14 cellular contexts compared by ENCODE assay signal in genomic region chr3:184399410-184399809, GRCh38. TPM values are rescaled to one million over a fixed set of nuclear protein-coding genes. Genes with fewer than 3 reads are reported as not detected.
DNase-seq lines count a peak whose midpoint lies in the region; ATAC-seq and TF ChIP-seq lines count a peak whose summit lies in the region.
"Had no signal": no experiment of that assay in that cellular context is flagged by ENCODE, and none has a peak within 500 bp of the region (broad histone marks: within the 10 kb centered on the region; RNA-seq: fewer than 3 reads in every experiment).

No MANE protein-coding gene starts in this region.

- H3K4me3 ChIP-seq in AG10803 (ENCODE audit: low read length) (no peak overlapping the region), HUES64 (ENCODE audit: low read length) (0 out of 2 replicates have a peak overlapping the region, but pooled peaks have one; percentile 25), epithelial cell of esophagus (ENCODE audit: low read length) (no peak overlapping the region), mucosa of descending colon (no peak overlapping the region)
- H3K4me3 ChIP-seq: psoas muscle had no signal

- ATAC-seq in mucosa of descending colon (no peak), HG03342 (IDR thresholded peaks at IDR 0.05; ENCODE audit: unreplicated experiment) (no peak), GM19035 (IDR thresholded peaks at IDR 0.05; ENCODE audit: unreplicated experiment) (no peak), HG03460 (IDR thresholded peaks at IDR 0.05; ENCODE audit: unreplicated experiment) (no peak)
- ATAC-seq: CD8-positive, alpha-beta T cell; left colon had no signal

- DNase-seq in AG10803 (ENCODE audit: low read depth) (peak; percentile 93), epithelial cell of esophagus (ENCODE audit: low read depth) (peak; percentile 44), mucosa of descending colon (peak in 2 of 3 donors; percentile 5 to 25)
- DNase-seq in activated T-cell treated with anti-CD3 and anti-CD28 coated beads, Interleukin-2, amount 50 U/mL, for 1 hour: no peak
- DNase-seq: activated B cell treated with CpG ODN at 0.5 μM for 24 hours; activated gamma-delta T cell treated with Interleukin-2 at 50 U/mL for 16 hours; CD8-positive, alpha-beta T cell; effector memory CD4-positive, alpha-beta T cell; left colon; psoas muscle had no signal

- H3K4me1 ChIP-seq in HUES64 (ENCODE audit: insufficient read depth, low read length) (0 out of 2 replicates have a peak, but pooled peaks cover 4% of the 10 kb centered on the region), mucosa of descending colon (ENCODE audit: low read depth) (no peaks in the 10 kb centered on the region)
- H3K4me1 ChIP-seq: psoas muscle had no signal

- intact Hi-C loops in mucosa of descending colon (cut with DNase I, micrococcal nuclease): no loop called here

- H3K9me3 ChIP-seq in HUES64 (ENCODE audit: insufficient read depth, low read depth, low read length) (no peaks in the 10 kb centered on the region), mucosa of descending colon (no peaks in the 10 kb centered on the region)
- H3K9me3 ChIP-seq: psoas muscle had no signal

- no peaks in the 10 kb centered on the region; the same call in 1 of the 2 replicates for H3K27me3 ChIP-seq in HUES64 (ENCODE audit: insufficient read depth, low read length)

- H3K9ac ChIP-seq in HUES64 (ENCODE audit: low read depth, low read length): no peak overlapping the region

- H3K36me3 ChIP-seq in HUES64 (ENCODE audit: insufficient read depth, low read length) (no peaks in the 10 kb centered on the region), mucosa of descending colon (ENCODE audit: low read depth) (no peaks in the 10 kb centered on the region)

- no peak overlapping the region for H3K27ac ChIP-seq in HUES64 (ENCODE audit: low read depth, low read length)
- H3K27ac ChIP-seq: psoas muscle had no signal

- TF ChIP-seq CTCF in AG10803 (conservative IDR thresholded peaks at IDR 0.05; ENCODE audit: low read length): no peak
- TF ChIP-seq CTCF in epithelial cell of esophagus (IDR thresholded peaks at IDR 0.05; ENCODE audit: insufficient read depth, low read depth, low read length, missing control alignments): no peak
- TF ChIP-seq CTCF in mucosa of descending colon (IDR thresholded peaks at IDR 0.05): no peak

- 12% methylated on average over 8 of the region's 9 CpGs for WGBS in HUES64

RNA-seq across cellular contexts. Expression of gene CHRD, which starts 19.6 kb away (rescaled TPM):
- 4.7 TPM for polyA plus RNA-seq in HUES64 (2013, experiment 1 of 2)
- 5.3 TPM for polyA plus RNA-seq in HUES64 (2013, experiment 2 of 2)
- total RNA-seq in mucosa of descending colon: 1 to 10 TPM; 1.1 to 8.7 (median 2.8) TPM
- total RNA-seq: activated B cell treated with CpG ODN at 0.5 μM for 24 hours; CD8-positive, alpha-beta T cell had no signal

RNA-seq across cellular contexts. Expression of gene THPO, which starts 21.4 kb away (rescaled TPM):
- polyA plus RNA-seq in HUES64 (2013, experiment 1 of 2): 0.80 TPM
- polyA plus RNA-seq in HUES64 (2013, experiment 2 of 2): 1.6 TPM
- total RNA-seq in mucosa of descending colon: under 1 TPM in 2 of 3 donors, not detected in 1; 0.14 to 0.63 TPM
- total RNA-seq: activated B cell treated with CpG ODN at 0.5 μM for 24 hours; CD8-positive, alpha-beta T cell; left colon had no signal

RNA-seq across cellular contexts. Expression of gene POLR2H, which starts 37.9 kb away (rescaled TPM):
- 108 TPM for polyA plus RNA-seq in HUES64 (2013, experiment 1 of 2)
- 107 TPM for polyA plus RNA-seq in HUES64 (2013, experiment 2 of 2)
- total RNA-seq in mucosa of descending colon: 100 to 1,000 TPM in 1 of 3 donors, 10 to 100 TPM in 2; 87.8 to 126 (median 90.1) TPM

RNA-seq across cellular contexts. Expression of gene CLCN2, which starts 38.0 kb away (rescaled TPM):
- polyA plus RNA-seq in HUES64 (2013, experiment 1 of 2): 9.1 TPM
- polyA plus RNA-seq in HUES64 (2013, experiment 2 of 2): 8.7 TPM
- total RNA-seq in mucosa of descending colon: 100 to 1,000 TPM in 1 of 3 donors, 10 to 100 TPM in 2; 31.1 to 105 (median 72.0) TPM
